8 cellular contexts compared by ENCODE assay signal in the genomic region with DNA sequence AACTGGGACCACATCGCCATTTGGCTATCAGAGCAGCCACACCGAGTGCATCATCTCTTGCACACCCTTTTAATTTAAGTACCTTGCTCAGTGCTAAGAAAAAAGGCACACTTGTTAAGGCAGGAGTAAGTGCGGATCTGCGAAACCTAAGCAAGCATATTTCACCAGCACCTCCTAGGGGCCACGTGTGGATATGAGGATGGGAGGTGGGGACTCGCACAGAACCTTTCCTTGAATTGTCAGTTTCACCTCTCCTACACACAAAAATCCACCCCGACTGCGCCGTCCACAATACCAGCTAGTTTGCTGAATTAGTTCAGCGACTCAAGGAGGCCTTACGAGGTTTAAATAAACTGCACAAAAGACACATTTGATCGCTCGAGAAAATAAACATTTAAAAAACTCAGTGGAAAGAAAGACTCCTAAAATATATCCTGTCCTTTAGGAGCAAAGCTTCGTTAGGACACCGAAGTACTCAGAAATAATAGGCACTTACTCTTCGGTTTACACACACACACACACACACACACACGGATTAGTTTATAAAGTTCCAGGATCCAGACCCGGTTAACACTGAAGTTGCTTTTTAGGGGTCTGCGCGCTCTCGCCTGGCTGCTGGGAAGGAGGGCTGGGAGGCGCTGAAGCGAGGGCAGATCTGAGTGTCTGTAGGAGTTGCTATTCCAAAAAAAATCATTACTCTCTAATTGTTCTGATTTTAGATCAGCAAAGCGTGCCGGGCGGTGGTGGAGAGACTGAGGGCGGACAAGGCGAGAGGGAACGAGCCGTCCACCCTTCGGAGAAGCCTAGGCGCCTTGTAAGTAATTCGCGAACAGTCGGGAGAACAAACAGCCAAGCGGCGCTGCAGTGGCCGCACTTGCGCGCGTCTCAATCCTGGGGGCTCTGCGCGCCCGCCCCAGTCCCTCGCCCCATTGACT. TPM values are rescaled to one million over a fixed set of nuclear protein-coding genes. Genes with fewer than 3 reads are reported as not detected.
A peak's percentile ranks its signal among the peaks of the same experiment; 100 is the strongest.
DNase-seq lines count a peak whose midpoint lies in the region; ATAC-seq and TF ChIP-seq lines count a peak whose summit lies in the region.

No MANE protein-coding gene starts in this region.

- H3K4me1 Mint-ChIP-seq in Calu3 (ENCODE audit: low read depth, unreplicated experiment) (peaks cover 18% of the 10 kb centered on the region), T-cell (peaks cover 16 to 20% (median 16%) of the 10 kb centered on the region in 3 donors), mesothelial cell of epicardium (peaks cover 54% of the 10 kb centered on the region)

- in situ Hi-C loops in KBM-7 (cut with MboI; ENCODE audit: low pct_unique_long_range_greater_than_20kb, low sequenced_read_pairs), result no loop called here

- intact Hi-C loops in Calu3 (cut with micrococcal nuclease; ENCODE audit: unreplicated experiment) (loop anchor here (10.0 kb wide), 1 partner anchor 456 kb away; no protein-coding TSS in a partner anchor), tibial artery (cut with DNase I; ENCODE audit: low total_unique reads) (no loop called here)

- peak overlapping the region; percentile 63 to 74 for H3K27ac ChIP-seq in tibial artery
- no peak overlapping the region for H3K27ac ChIP-seq in effector memory CD4-positive, alpha-beta T cell (ENCODE audit: insufficient read depth, low read length, poor library complexity, severe bottlenecking)

- peaks cover 0 to 17% of the 10 kb centered on the region in 2 donors for H3K27me3 ChIP-seq in tibial artery
- peaks cover 16% of the 10 kb centered on the region for H3K27me3 ChIP-seq in effector memory CD4-positive, alpha-beta T cell (replicated peaks; ENCODE audit: control insufficient read depth, insufficient read depth, low read length, poor library complexity, severe bottlenecking)

- H3K9me3 Mint-ChIP-seq in Calu3 (ENCODE audit: low read depth, unreplicated experiment) (no peaks in the 10 kb centered on the region), T-cell (no peaks in the 10 kb centered on the region), mesothelial cell of epicardium (no peaks in the 10 kb centered on the region)

- H3K36me3 Mint-ChIP-seq in Calu3 (ENCODE audit: insufficient read depth, unreplicated experiment) (peaks cover 12% of the 10 kb centered on the region), T-cell (no peaks in the 10 kb centered on the region), mesothelial cell of epicardium (no peaks in the 10 kb centered on the region)

- H3K27me3 Mint-ChIP-seq in Calu3 (ENCODE audit: unreplicated experiment) (peaks cover 70% of the 10 kb centered on the region), T-cell (peaks cover 49 to 58% of the 10 kb centered on the region in 2 donors), mesothelial cell of epicardium (ENCODE audit: low read depth) (peaks cover 3% of the 10 kb centered on the region)

- peak; percentile 37 for DNase-seq in Calu3
- peak; percentile 29 for DNase-seq in KBM-7
- no peak for DNase-seq in T-cell
- peak; percentile 34 to 66 for DNase-seq in mesothelial cell of epicardium (ENCODE audit: low spot score in 2 of 2, unreplicated experiment in 2 of 2)
- peak; percentile 56 to 67 for DNase-seq in tibial artery
- no peak for DNase-seq in effector memory CD4-positive, alpha-beta T cell

- POLR2A ChIA-PET in T-cell (lab: Charles Lee), result no interaction called here

- peaks cover 0 to 24% (median 13%) of the 10 kb centered on the region in 4 donors for H3K4me1 ChIP-seq in tibial artery
- H3K4me1 ChIP-seq in effector memory CD4-positive, alpha-beta T cell (ENCODE audit: control insufficient read depth, insufficient read depth, low read length, poor library complexity, severe bottlenecking), result peaks cover 4% of the 10 kb centered on the region

- ATAC-seq in GM19463 (IDR thresholded peaks at IDR 0.05; ENCODE audit: unreplicated experiment) (peak; percentile 20), T-cell (replicated peaks in 1 of 4) (no peak), esophagus mucosa (peak; percentile 49)

- H3K9me3 ChIP-seq in tibial artery, result no peaks in the 10 kb centered on the region
- H3K9me3 ChIP-seq in effector memory CD4-positive, alpha-beta T cell (ENCODE audit: control insufficient read depth, low read length), result no peaks in the 10 kb centered on the region

- H3K4me3 Mint-ChIP-seq in Calu3 (ENCODE audit: low read depth, unreplicated experiment), result peak overlapping the region; percentile 67
- peak overlapping the region; percentile 59 to 81 (median 67) for H3K4me3 Mint-ChIP-seq in T-cell
- peak overlapping the region; percentile 92 for H3K4me3 Mint-ChIP-seq in mesothelial cell of epicardium

- CTCF ChIA-PET in Calu3 (lab: Charles Lee), result interaction anchor here (0.6 to 0.7 kb wide), 2 partner anchors 24 to 599 kb away, joined by 3 to 4 read pairs; no protein-coding TSS in a partner anchor
- CTCF ChIA-PET in T-cell (lab: Charles Lee), result no interaction called here

- peak overlapping the region; percentile 55 to 75 for H3K4me3 ChIP-seq in tibial artery
- H3K4me3 ChIP-seq in effector memory CD4-positive, alpha-beta T cell (ENCODE audit: insufficient read depth, low read depth, low read length, poor library complexity, severe bottlenecking), result no peak overlapping the region

- BruUV-seq in Calu3 (replicated peaks; lab: Mats Ljungman, UMichigan), result no TSS peak

- H3K27ac Mint-ChIP-seq in Calu3 (ENCODE audit: unreplicated experiment), result no peak overlapping the region
- H3K27ac Mint-ChIP-seq in T-cell, result no peak overlapping the region
- H3K27ac Mint-ChIP-seq in mesothelial cell of epicardium, result peak overlapping the region; percentile 95

- H3K36me3 ChIP-seq in tibial artery, result no peaks in the 10 kb centered on the region
- H3K36me3 ChIP-seq in effector memory CD4-positive, alpha-beta T cell (ENCODE audit: control insufficient read depth, insufficient read depth, low read length), result no peaks in the 10 kb centered on the region

- TF ChIP-seq CTCF in Calu3 (IDR thresholded peaks at IDR 0.05; ENCODE audit: unreplicated experiment), result no peak
- no peak for TF ChIP-seq CTCF in mesothelial cell of epicardium (IDR thresholded peaks at IDR 0.05; ENCODE audit: unreplicated experiment)
- TF ChIP-seq CTCF in tibial artery (IDR thresholded peaks at IDR 0.05), result peak; percentile 46 to 47

RNA-seq across cellular contexts. Expression of gene KCNJ2, which starts 1.0 kb away (rescaled TPM):
- total RNA-seq in Calu3 (2022) (not detected in 2 replicates), T-cell (under 1 TPM in 2 of 5 donors, not detected in 3; 0.07 to 0.09 TPM), esophagus mucosa (7.5 TPM), mesothelial cell of epicardium (22.8 to 28.4 TPM (median 26.8 TPM) in 3 replicates)

Comparison
In these comparisons a context has a peak if more than half of its experiments do, and no peak if none do; other contexts are left out.
1. DNase-seq: peak in Calu3 (single experiment), KBM-7 (single experiment), mesothelial cell of epicardium (2 of 2) and tibial artery (2 of 2); none in T-cell (0 of 34) and effector memory CD4-positive, alpha-beta T cell (0 of 3).
2. CTCF ChIP-seq: peak in tibial artery (2 of 2); none in Calu3 (single experiment) and mesothelial cell of epicardium (single experiment).
3. ATAC-seq: peak in GM19463 (single experiment) and esophagus mucosa (single experiment); none in T-cell (0 of 4).
4. Peak in every context shown above with its lines, with median percentiles within 50 percentile points of each other: H3K4me3 Mint-ChIP-seq.